1 cellular context compared by ENCODE assay signal in the genomic region with DNA sequence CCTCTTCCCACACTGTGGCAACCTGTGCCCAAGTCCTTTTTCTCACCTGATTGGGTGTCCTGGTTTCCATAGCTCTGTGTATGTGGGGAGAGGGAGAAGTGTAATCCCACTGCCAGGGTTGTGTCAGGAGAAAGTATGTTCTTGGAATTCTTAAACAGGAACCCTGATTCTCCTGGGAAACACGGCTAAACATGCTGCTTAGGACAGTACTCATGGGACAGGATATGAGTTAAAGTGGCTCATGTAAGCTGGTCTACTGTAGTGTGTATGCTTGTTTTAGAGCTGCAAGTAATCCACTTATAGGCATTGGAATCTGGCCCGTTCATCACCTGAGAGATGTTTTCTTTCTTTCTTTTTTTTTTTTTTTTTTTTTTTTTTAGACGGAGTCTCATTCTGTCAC.
TF ChIP-seq lines count a peak whose summit lies in the region.

No MANE protein-coding gene starts in this region.

TF ChIP-seq in IMR-90, 13 proteins besides CTCF, POLR2A, EP300 and RAD21 (continued from another document):
- TF ChIP-seq ELK1 (IDR thresholded peaks at IDR 0.05; ENCODE audit: borderline replicate concordance, low read depth, low read length), result no peak
- TF ChIP-seq RCOR1 (IDR thresholded peaks at IDR 0.05; ENCODE audit: insufficient replicate concordance, low read length), result no peak
